12 cellular contexts compared by ENCODE assay signal in the genomic region with DNA sequence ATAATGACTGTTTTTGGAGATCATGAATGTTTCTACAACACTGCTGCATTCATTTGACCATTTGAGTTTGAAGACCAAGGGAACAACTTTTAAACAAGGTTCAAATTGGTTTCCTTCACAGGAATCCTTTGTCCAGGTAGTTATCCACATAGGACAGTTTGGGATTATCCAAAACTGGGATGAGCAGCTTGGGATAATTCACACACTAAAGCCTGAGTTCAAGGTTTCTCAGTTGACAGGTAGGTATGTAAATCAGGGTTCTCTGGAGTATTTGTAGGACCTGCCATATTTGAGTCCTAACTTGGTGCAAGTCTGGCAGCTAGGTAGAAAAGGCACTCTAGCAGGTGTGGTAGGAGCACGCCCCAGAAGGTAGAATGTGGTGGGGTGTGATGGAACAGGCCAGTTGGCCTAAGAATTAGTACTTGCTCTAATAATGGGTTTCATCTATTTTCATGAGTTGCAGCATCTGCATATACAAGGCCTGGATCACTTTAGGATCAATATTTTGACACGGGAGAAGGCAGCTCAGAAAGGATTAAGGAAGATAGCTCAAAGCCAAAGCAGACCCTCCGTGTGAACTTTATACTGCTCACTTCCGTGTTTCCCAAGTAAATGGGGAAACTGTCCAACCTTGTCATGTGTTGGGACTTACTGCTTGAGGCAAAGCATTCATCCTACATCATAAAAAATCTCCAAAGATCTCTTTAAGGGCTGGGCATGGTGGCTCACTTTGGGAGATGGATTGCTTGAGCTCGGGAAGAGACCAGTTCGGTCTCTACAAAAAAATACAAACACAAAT. TPM values are rescaled to one million over a fixed set of nuclear protein-coding genes. Genes with fewer than 3 reads are reported as not detected.
DNase-seq lines count a peak whose midpoint lies in the region; ATAC-seq and TF ChIP-seq lines count a peak whose summit lies in the region.
"Had no signal": no experiment of that assay in that cellular context is flagged by ENCODE, and none has a peak within 500 bp of the region (broad histone marks: within the 10 kb centered on the region; RNA-seq: fewer than 3 reads in every experiment).

No MANE protein-coding gene starts in this region.

- H3F3A ChIP-seq in smooth muscle cell (ENCODE audit: low read depth), result peaks cover 38% of the 10 kb centered on the region

- no peak overlapping the region for H3K9ac ChIP-seq in smooth muscle cell (ENCODE audit: low read depth)

- no peak overlapping the region for H3K27ac ChIP-seq in naive thymus-derived CD4-positive, alpha-beta T cell (ENCODE audit: low read depth, low read length)
- no peak overlapping the region for H3K27ac ChIP-seq in smooth muscle cell (ENCODE audit: low read depth)
- H3K27ac ChIP-seq: body of pancreas, foreskin keratinocyte, thoracic aorta had no signal

- H3K4me3 ChIP-seq in naive thymus-derived CD4-positive, alpha-beta T cell (ENCODE audit: low read length), result no peak overlapping the region
- no peak overlapping the region for H3K4me3 ChIP-seq in smooth muscle cell
- H3K4me3 ChIP-seq: body of pancreas, thoracic aorta had no signal

- H3K27ac Mint-ChIP-seq in Calu3 (ENCODE audit: unreplicated experiment), result peak overlapping the region; percentile 73
- peak overlapping the region; percentile 60 for H3K27ac Mint-ChIP-seq in HFFc6
- peak overlapping the region; percentile 60 for H3K27ac Mint-ChIP-seq in activated CD8-positive, alpha-beta T cell treated with anti-CD3 and anti-CD28 coated beads for 36 hours
- peak overlapping the region in 6 of 9 donors; percentile 11 to 73 (median 42) for H3K27ac Mint-ChIP-seq in naive thymus-derived CD4-positive, alpha-beta T cell

- H3K4me3 Mint-ChIP-seq in Calu3 (ENCODE audit: low read depth, unreplicated experiment) (no peak overlapping the region), HFFc6 (peak overlapping the region; percentile 39; the same call in 1 of the 2 replicates)
- H3K4me3 Mint-ChIP-seq in activated CD8-positive, alpha-beta T cell treated with anti-CD3 and anti-CD28 coated beads for 36 hours, result no peak overlapping the region
- H3K4me3 Mint-ChIP-seq in naive thymus-derived CD4-positive, alpha-beta T cell, result peak overlapping the region in 2 of 10 donors; percentile 16 to 39

- DNase-seq in Calu3 (no peak), HFFc6 (no peak), smooth muscle cell (lab: John Stamatoyannopoulos, UW; ENCODE audit: unreplicated experiment) (no peak), NCI-H146 treated with DMSO at 0.1 percent for 48 hours (lab: John Stamatoyannopoulos, UW; ENCODE audit: unreplicated experiment) (no peak)
- DNase-seq in activated CD8-positive, alpha-beta T cell treated with anti-CD3 and anti-CD28 coated beads for 36 hours, result no peak
- DNase-seq in naive thymus-derived CD4-positive, alpha-beta T cell, result no peak
- DNase-seq: body of pancreas, NCI-H2081 had no signal

- CTCF ChIA-PET in Calu3 (lab: Charles Lee), result no interaction called here
- CTCF ChIA-PET in activated CD8-positive, alpha-beta T cell treated with anti-CD3 and anti-CD28 coated beads for 36 hours (lab: Charles Lee), result interaction anchor here (1.1 to 6.2 kb wide), 2 partner anchors 24 to 169 kb away, joined by 4 to 30 read pairs; partner anchors contain the start of gene TRNAU1AP
- CTCF ChIA-PET in naive thymus-derived CD4-positive, alpha-beta T cell (lab: Charles Lee), result no interaction called here

- ATAC-seq in activated CD8-positive, alpha-beta T cell treated with anti-CD3 and anti-CD28 coated beads for 36 hours, result no peak
- no peak for ATAC-seq in naive thymus-derived CD4-positive, alpha-beta T cell
- ATAC-seq in HG02840 (IDR thresholded peaks at IDR 0.05; ENCODE audit: low FRiP score, unreplicated experiment) (no peak), GM18505 (IDR thresholded peaks at IDR 0.05; ENCODE audit: unreplicated experiment) (no peak)
- ATAC-seq: body of pancreas, foreskin keratinocyte had no signal

- TF ChIP-seq CTCF in Calu3 (IDR thresholded peaks at IDR 0.05; ENCODE audit: unreplicated experiment) (no peak), HFFc6 (IDR thresholded peaks at IDR 0.05) (no peak), smooth muscle cell (IDR thresholded peaks at IDR 0.05; ENCODE audit: borderline replicate concordance, insufficient read depth, poor library complexity, severe bottlenecking) (no peak)
- no peak for TF ChIP-seq CTCF in activated CD8-positive, alpha-beta T cell treated with anti-CD3 and anti-CD28 coated beads for 36 hours (IDR thresholded peaks at IDR 0.05)

- H3K4me2 ChIP-seq in smooth muscle cell, result no peak overlapping the region

- H3K36me3 Mint-ChIP-seq in Calu3 (ENCODE audit: insufficient read depth, unreplicated experiment) (peaks cover 93% of the 10 kb centered on the region), HFFc6 (ENCODE audit: low read depth) (peaks cover 42% of the 10 kb centered on the region)
- peaks cover 47% of the 10 kb centered on the region for H3K36me3 Mint-ChIP-seq in activated CD8-positive, alpha-beta T cell treated with anti-CD3 and anti-CD28 coated beads for 36 hours (ENCODE audit: low read depth)
- peaks cover 0 to 38% (median 27%) of the 10 kb centered on the region in 5 donors for H3K36me3 Mint-ChIP-seq in naive thymus-derived CD4-positive, alpha-beta T cell

- no peak overlapping the region for H2AFZ ChIP-seq in smooth muscle cell (ENCODE audit: low read depth)

- WGBS in smooth muscle cell (ENCODE audit: low lambda C conversion rate), result 88% methylated on average over 6 of the region's 6 CpGs

- H4K20me1 ChIP-seq in smooth muscle cell (ENCODE audit: low read depth), result peaks cover 40% of the 10 kb centered on the region

- POLR2A ChIA-PET in activated CD8-positive, alpha-beta T cell treated with anti-CD3 and anti-CD28 coated beads for 36 hours (lab: Charles Lee), result interaction anchor here (1.0 to 10.5 kb wide), 11 partner anchors 8 to 249 kb away, joined by 3 to 315 read pairs (median 43); partner anchors contain the start of genes MED18, RAB42, RCC1 and RNU11
- POLR2A ChIA-PET in naive thymus-derived CD4-positive, alpha-beta T cell (lab: Charles Lee), result interaction anchor here (0.7 to 7.3 kb wide), 6 partner anchors 19 to 70 kb away, joined by 3 to 109 read pairs (median 20); partner anchors contain the start of genes RCC1, RNU11 and TRNAU1AP

- TF ChIP-seq POLR2A in GM18505 (IDR thresholded peaks at IDR 0.05; ENCODE audit: borderline replicate concordance, extremely low read depth, insufficient read depth, insufficient read length), result no peak

- H3K9me3 Mint-ChIP-seq in Calu3 (ENCODE audit: low read depth, unreplicated experiment) (no peaks in the 10 kb centered on the region), HFFc6 (no peaks in the 10 kb centered on the region)
- H3K9me3 Mint-ChIP-seq in activated CD8-positive, alpha-beta T cell treated with anti-CD3 and anti-CD28 coated beads for 36 hours, result no peaks in the 10 kb centered on the region
- H3K9me3 Mint-ChIP-seq in naive thymus-derived CD4-positive, alpha-beta T cell, result peaks cover 0 to 4% (median 0%) of the 10 kb centered on the region in 11 donors

- H3K79me2 ChIP-seq in smooth muscle cell (ENCODE audit: low read depth), result peaks cover 25% of the 10 kb centered on the region

- intact Hi-C loops in Calu3 (cut with micrococcal nuclease; ENCODE audit: unreplicated experiment), result no loop called here
- intact Hi-C loops in activated CD8-positive, alpha-beta T cell treated with anti-CD3 and anti-CD28 coated beads for 36 hours (cut with micrococcal nuclease), result no loop called here
- intact Hi-C loops in naive thymus-derived CD4-positive, alpha-beta T cell (cut with micrococcal nuclease), result no loop called here

- no peaks in the 10 kb centered on the region for H3K9me3 ChIP-seq in naive thymus-derived CD4-positive, alpha-beta T cell (ENCODE audit: control insufficient read depth in 2 of 3, low read length in 3 of 3)
- H3K9me3 ChIP-seq in smooth muscle cell (replicated peaks; ENCODE audit: low read depth), result no peaks in the 10 kb centered on the region
- H3K9me3 ChIP-seq: body of pancreas, thoracic aorta had no signal

- H3K36me3 ChIP-seq in naive thymus-derived CD4-positive, alpha-beta T cell (ENCODE audit: control insufficient read depth in 2 of 3, insufficient read depth in 3 of 3, low read length in 3 of 3), result peaks cover 11 to 54% (median 26%) of the 10 kb centered on the region in 3 experiments
- peaks cover 3% of the 10 kb centered on the region for H3K36me3 ChIP-seq in smooth muscle cell (ENCODE audit: low read depth)

- H3K4me1 ChIP-seq in naive thymus-derived CD4-positive, alpha-beta T cell (ENCODE audit: control insufficient read depth in 2 of 2, insufficient read depth in 2 of 2, low read length in 2 of 2), result peaks cover 20 to 23% of the 10 kb centered on the region in 2 donors
- H3K4me1 ChIP-seq in smooth muscle cell (ENCODE audit: low read depth), result peaks cover 23% of the 10 kb centered on the region

- no TSS peak for BruUV-seq in Calu3 (replicated peaks; lab: Mats Ljungman, UMichigan)

- peaks cover 27% of the 10 kb centered on the region for H3K4me1 Mint-ChIP-seq in Calu3 (ENCODE audit: low read depth, unreplicated experiment)
- H3K4me1 Mint-ChIP-seq in HFFc6 (ENCODE audit: low read depth), result peaks cover 40% of the 10 kb centered on the region
- peaks cover 20% of the 10 kb centered on the region for H3K4me1 Mint-ChIP-seq in activated CD8-positive, alpha-beta T cell treated with anti-CD3 and anti-CD28 coated beads for 36 hours (ENCODE audit: low read depth)
- H3K4me1 Mint-ChIP-seq in naive thymus-derived CD4-positive, alpha-beta T cell, result peaks cover 20 to 44% (median 34%) of the 10 kb centered on the region in 7 donors

- no peaks in the 10 kb centered on the region for H3K27me3 Mint-ChIP-seq in Calu3 (ENCODE audit: unreplicated experiment)
- H3K27me3 Mint-ChIP-seq in HFFc6 (ENCODE audit: insufficient read depth), result peaks cover 12% of the 10 kb centered on the region
- H3K27me3 Mint-ChIP-seq in activated CD8-positive, alpha-beta T cell treated with anti-CD3 and anti-CD28 coated beads for 36 hours, result no peaks in the 10 kb centered on the region
- H3K27me3 Mint-ChIP-seq in naive thymus-derived CD4-positive, alpha-beta T cell, result no peaks in the 10 kb centered on the region

- no peaks in the 10 kb centered on the region for H3K27me3 ChIP-seq in naive thymus-derived CD4-positive, alpha-beta T cell (ENCODE audit: control insufficient read depth in 2 of 2, insufficient read depth in 2 of 2, low read length in 2 of 2)
- H3K27me3 ChIP-seq in smooth muscle cell (ENCODE audit: low read depth), result no peaks in the 10 kb centered on the region
- H3K27me3 ChIP-seq: body of pancreas, foreskin keratinocyte had no signal

RNA-seq across cellular contexts. Expression of gene RAB42, which starts 14.1 kb away (rescaled TPM):
- total RNA-seq in Calu3 (2022) (1.1 and 1.3 TPM in 2 replicates), smooth muscle cell (4.7 and 8.6 TPM in 2 replicates)
- under 1 TPM in 3 of 6 experiments, not detected in 3; 0.19 to 0.53 (median 0.20) TPM for total RNA-seq in HFFc6 (2021; fragmentation: NEBNext Ultra II Directional; extraction: Animal tissue kit (Norgen Biotek cat#: 25700))
- total RNA-seq in activated CD8-positive, alpha-beta T cell treated with anti-CD3 and anti-CD28 coated beads for 36 hours, result not detected
- 1 to 10 TPM in 2 of 5 experiments, not detected in 3; 1.1 to 1.2 TPM for total RNA-seq in naive thymus-derived CD4-positive, alpha-beta T cell
- not detected for polyA plus RNA-seq in naive thymus-derived CD4-positive, alpha-beta T cell
- polyA plus RNA-seq in smooth muscle cell, result 9.0 and 9.7 TPM in 2 replicates

RNA-seq across cellular contexts. Expression of gene TRNAU1AP, which starts 25.1 kb away (rescaled TPM):
- total RNA-seq in Calu3 (2022), result 29.9 and 40.4 TPM in 2 replicates
- 10 to 100 TPM; 20.9 to 33.0 (median 28.2) TPM for total RNA-seq in HFFc6 (2021; fragmentation: NEBNext Ultra II Directional; extraction: Animal tissue kit (Norgen Biotek cat#: 25700))
- total RNA-seq in activated CD8-positive, alpha-beta T cell treated with anti-CD3 and anti-CD28 coated beads for 36 hours, result 10 to 100 TPM; 42.5 to 47.8 TPM
- 10 to 100 TPM; 27.6 to 52.5 (median 40.9) TPM for total RNA-seq in naive thymus-derived CD4-positive, alpha-beta T cell
- polyA plus RNA-seq in naive thymus-derived CD4-positive, alpha-beta T cell, result 10 to 100 TPM; 26.5 to 29.9 TPM
- total RNA-seq in smooth muscle cell, result 12.0 and 25.1 TPM in 2 replicates
- polyA plus RNA-seq in smooth muscle cell, result 13.8 and 26.2 TPM in 2 replicates
